Comparison of ENCODE assay signal across 16 cellular contexts in the genomic region with DNA sequence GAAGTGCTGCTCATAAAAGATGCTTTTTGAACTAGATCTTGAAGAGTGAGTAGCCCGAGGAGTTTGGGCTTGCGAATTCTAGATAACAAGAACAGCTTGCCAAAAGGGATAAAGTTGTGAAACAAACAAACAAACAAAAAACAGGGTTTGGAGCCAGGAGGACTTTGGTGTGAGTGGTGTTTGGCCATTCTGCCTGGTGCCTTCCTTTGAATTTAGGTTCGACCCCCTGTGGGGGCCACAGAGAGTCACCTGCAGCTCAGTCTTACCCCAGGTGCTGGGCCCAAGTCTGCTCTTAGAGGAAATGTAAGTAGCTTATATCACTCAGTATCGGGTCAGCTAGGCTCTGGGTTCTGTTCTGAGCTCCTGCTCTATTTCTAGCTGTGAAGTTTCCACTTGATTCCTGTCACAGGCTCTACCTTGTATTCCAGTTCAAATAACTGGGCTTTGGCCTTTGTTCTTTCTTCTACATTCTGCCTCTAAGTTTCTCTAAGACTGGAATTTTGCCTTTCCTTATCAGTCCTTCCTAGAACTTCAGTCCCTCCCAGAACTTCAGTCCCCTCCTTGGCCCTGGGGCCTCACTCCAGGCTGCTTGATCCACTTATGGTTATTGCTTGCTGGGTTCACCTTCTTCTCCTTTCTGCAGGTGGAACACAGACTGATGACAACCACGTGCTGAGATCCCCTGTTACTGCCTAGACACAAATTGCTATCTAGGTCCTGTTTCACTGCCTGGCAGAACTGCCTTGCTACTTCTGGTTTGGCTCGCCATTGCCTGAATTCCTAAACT. TPM values are rescaled to one million over a fixed set of nuclear protein-coding genes. Genes with fewer than 3 reads are reported as not detected.
DNase-seq lines count a peak whose midpoint lies in the region; ATAC-seq and TF ChIP-seq lines count a peak whose summit lies in the region.
"Had no signal": no experiment of that assay in that cellular context is flagged by ENCODE, and none has a peak within 500 bp of the region (broad histone marks: within the 10 kb centered on the region; RNA-seq: fewer than 3 reads in every experiment).

No MANE protein-coding gene starts in this region.

- BruUV-seq in Calu3 (replicated peaks; lab: Mats Ljungman, UMichigan) = no TSS peak

- H3K4me1 Mint-ChIP-seq in Calu3 (ENCODE audit: low read depth, unreplicated experiment) (peaks cover 81% of the 10 kb centered on the region), glutamatergic neuron (ENCODE audit: low read depth, unreplicated experiment) (peaks cover 24% of the 10 kb centered on the region), neural crest cell (peaks cover 48% of the 10 kb centered on the region)
- peaks cover 17% of the 10 kb centered on the region for H3K4me1 Mint-ChIP-seq in activated T-helper 17 cell treated with anti-CD3 and anti-CD28 coated beads, Interleukin-2, amount 50 U/mL, for 72 hours

- intact Hi-C loops in Calu3 (cut with micrococcal nuclease; ENCODE audit: unreplicated experiment) = loop anchor here (5.0 kb wide), 1 partner anchor 85 kb away; no protein-coding TSS in a partner anchor
- intact Hi-C loops in sciatic nerve (cut with DNase I) = no loop called here

- peaks cover 37% of the 10 kb centered on the region for H3K36me3 Mint-ChIP-seq in Calu3 (ENCODE audit: insufficient read depth, unreplicated experiment)
- H3K36me3 Mint-ChIP-seq in activated T-helper 17 cell treated with anti-CD3 and anti-CD28 coated beads, Interleukin-2, amount 50 U/mL, for 72 hours (ENCODE audit: low read depth) = no peaks in the 10 kb centered on the region
- H3K36me3 Mint-ChIP-seq in glutamatergic neuron (ENCODE audit: unreplicated experiment) = no peaks in the 10 kb centered on the region
- H3K36me3 Mint-ChIP-seq in neural crest cell (ENCODE audit: low read depth) = no peaks in the 10 kb centered on the region
- H3K36me3 Mint-ChIP-seq: activated naive CD4-positive, alpha-beta T cell treated with anti-CD3 and anti-CD28 coated beads, Interleukin-2, amount 10 ng/mL, durations not matched to agents 7 days and 5 days had no signal

- H3K27me3 Mint-ChIP-seq in Calu3 (ENCODE audit: unreplicated experiment) = no peaks in the 10 kb centered on the region
- no peaks in the 10 kb centered on the region for H3K27me3 Mint-ChIP-seq in activated T-helper 17 cell treated with anti-CD3 and anti-CD28 coated beads, Interleukin-2, amount 50 U/mL, for 72 hours
- no peaks in the 10 kb centered on the region for H3K27me3 Mint-ChIP-seq in glutamatergic neuron (ENCODE audit: unreplicated experiment)
- no peaks in the 10 kb centered on the region for H3K27me3 Mint-ChIP-seq in neural crest cell (ENCODE audit: low read depth)

- TF ChIP-seq CTCF in Calu3 (IDR thresholded peaks at IDR 0.05; ENCODE audit: unreplicated experiment) = no peak
- no peak for TF ChIP-seq CTCF in glutamatergic neuron (IDR thresholded peaks at IDR 0.05; ENCODE audit: partially characterized antibody, unreplicated experiment)
- no peak for TF ChIP-seq CTCF in neural crest cell (conservative IDR thresholded peaks at IDR 0.05)

- H3K9me3 Mint-ChIP-seq in Calu3 (ENCODE audit: low read depth, unreplicated experiment) (no peaks in the 10 kb centered on the region), glutamatergic neuron (ENCODE audit: unreplicated experiment) (peaks cover 2% of the 10 kb centered on the region), neural crest cell (peaks cover 9% of the 10 kb centered on the region)
- no peaks in the 10 kb centered on the region for H3K9me3 Mint-ChIP-seq in activated T-helper 17 cell treated with anti-CD3 and anti-CD28 coated beads, Interleukin-2, amount 50 U/mL, for 72 hours
- H3K9me3 Mint-ChIP-seq: activated naive CD4-positive, alpha-beta T cell treated with anti-CD3 and anti-CD28 coated beads, Interleukin-2, amount 10 ng/mL, durations not matched to agents 7 days and 5 days had no signal

- no peak for ATAC-seq in activated T-helper 17 cell treated with anti-CD3 and anti-CD28 coated beads, Interleukin-2, amount 50 U/mL, for 72 hours (replicated peaks)
- ATAC-seq in sciatic nerve = no peak
- no peak for ATAC-seq in GM19395 (IDR thresholded peaks at IDR 0.05; ENCODE audit: unreplicated experiment)
- ATAC-seq: gastrocnemius medialis had no signal

- H3K27ac Mint-ChIP-seq in Calu3 (ENCODE audit: unreplicated experiment) = peak overlapping the region; percentile 95
- H3K27ac Mint-ChIP-seq in activated T-helper 17 cell treated with anti-CD3 and anti-CD28 coated beads, Interleukin-2, amount 50 U/mL, for 72 hours = peak overlapping the region; percentile 44
- H3K27ac Mint-ChIP-seq in glutamatergic neuron (ENCODE audit: unreplicated experiment) = peak overlapping the region; percentile 33
- peak overlapping the region; percentile 55 for H3K27ac Mint-ChIP-seq in neural crest cell (ENCODE audit: unreplicated experiment)
- H3K27ac Mint-ChIP-seq: activated naive CD4-positive, alpha-beta T cell treated with anti-CD3 and anti-CD28 coated beads, Interleukin-2, amount 10 ng/mL, durations not matched to agents 7 days and 5 days had no signal

- CTCF ChIA-PET in Calu3 (lab: Charles Lee) = interaction anchor here (0.6 to 0.9 kb wide), 3 partner anchors 15 to 39 kb away, joined by 3 to 5 read pairs (median 3); no protein-coding TSS in a partner anchor

- H3K4me3 Mint-ChIP-seq in Calu3 (ENCODE audit: low read depth, unreplicated experiment) (no peak overlapping the region), glutamatergic neuron (ENCODE audit: unreplicated experiment) (no peak overlapping the region), neural crest cell (no peak overlapping the region)
- no peak overlapping the region for H3K4me3 Mint-ChIP-seq in activated T-helper 17 cell treated with anti-CD3 and anti-CD28 coated beads, Interleukin-2, amount 50 U/mL, for 72 hours
- H3K4me3 Mint-ChIP-seq: activated naive CD4-positive, alpha-beta T cell treated with anti-CD3 and anti-CD28 coated beads, Interleukin-2, amount 10 ng/mL, durations not matched to agents 7 days and 5 days had no signal

- DNase-seq in Calu3 (no peak), glutamatergic neuron (no peak), neural crest cell (ENCODE audit: low read depth, low spot score) (no peak), sciatic nerve (ENCODE audit: low spot score) (no peak), NCI-H1105 treated with DMSO at 0.1 percent for 48 hours (lab: John Stamatoyannopoulos, UW) (no peak)
- DNase-seq in stimulated activated CD4-positive, alpha-beta T cell treated with anti-CD3 and anti-CD28 coated beads, Interleukin-12 subunit alpha, Interleukin-12 subunit beta, amount 100 ng/mL, for 4 hours = no peak
- DNase-seq: activated naive CD4-positive, alpha-beta T cell treated with anti-CD3 and anti-CD28 coated beads, Interleukin-2, amount 10 ng/mL, durations not matched to agents 7 days and 5 days; DMS153; gastrocnemius medialis; NCI-H1436 treated with DMSO at 0.1 percent for 48 hours; NCI-H69; nucleus accumbens; RPMI8226; stimulated activated CD4-positive, alpha-beta T cell treated with anti-CD3 and anti-CD28 coated beads, Interleukin-15, amount 100 ng/mL, for 24 hours had no signal

RNA-seq across cellular contexts. Expression of a gene that starts 20.5 kb away (rescaled TPM):
- total RNA-seq in Calu3 (2022) (108 TPM in 2 replicates), glutamatergic neuron (ENCODE audit: unreplicated experiment) (4.2 TPM), neural crest cell (109 and 112 TPM in 2 replicates), sciatic nerve (93.3 TPM)
- 10 to 100 TPM; 68.4 to 94.1 TPM for total RNA-seq in activated T-helper 17 cell treated with anti-CD3 and anti-CD28 coated beads, Interleukin-2, amount 50 U/mL, for 72 hours

Comparison
In these comparisons a context has a peak if more than half of its experiments do, and no peak if none do; other contexts are left out.
1. H3K27ac Mint-ChIP-seq: peak in every context shown above with its lines; median percentile 95 in Calu3; 55 in neural crest cell; 44 in activated T-helper 17 cell treated with anti-CD3 and anti-CD28 coated beads, Interleukin-2, amount 50 U/mL, for 72 hours; 33 in glutamatergic neuron.
2. RNA of a gene that starts 20.5 kb away (total RNA-seq): 109 to 112 TPM in neural crest cell, 108 TPM in Calu3, 68.4 to 94.1 TPM in activated T-helper 17 cell treated with anti-CD3 and anti-CD28 coated beads, Interleukin-2, amount 50 U/mL, for 72 hours and 93.3 TPM in sciatic nerve (single experiment); 4.2 TPM in glutamatergic neuron (single experiment); every median in the first group is over 10 times any median in the second.